Comparison of ENCODE assay signal across 9 cellular contexts in the genomic region with DNA sequence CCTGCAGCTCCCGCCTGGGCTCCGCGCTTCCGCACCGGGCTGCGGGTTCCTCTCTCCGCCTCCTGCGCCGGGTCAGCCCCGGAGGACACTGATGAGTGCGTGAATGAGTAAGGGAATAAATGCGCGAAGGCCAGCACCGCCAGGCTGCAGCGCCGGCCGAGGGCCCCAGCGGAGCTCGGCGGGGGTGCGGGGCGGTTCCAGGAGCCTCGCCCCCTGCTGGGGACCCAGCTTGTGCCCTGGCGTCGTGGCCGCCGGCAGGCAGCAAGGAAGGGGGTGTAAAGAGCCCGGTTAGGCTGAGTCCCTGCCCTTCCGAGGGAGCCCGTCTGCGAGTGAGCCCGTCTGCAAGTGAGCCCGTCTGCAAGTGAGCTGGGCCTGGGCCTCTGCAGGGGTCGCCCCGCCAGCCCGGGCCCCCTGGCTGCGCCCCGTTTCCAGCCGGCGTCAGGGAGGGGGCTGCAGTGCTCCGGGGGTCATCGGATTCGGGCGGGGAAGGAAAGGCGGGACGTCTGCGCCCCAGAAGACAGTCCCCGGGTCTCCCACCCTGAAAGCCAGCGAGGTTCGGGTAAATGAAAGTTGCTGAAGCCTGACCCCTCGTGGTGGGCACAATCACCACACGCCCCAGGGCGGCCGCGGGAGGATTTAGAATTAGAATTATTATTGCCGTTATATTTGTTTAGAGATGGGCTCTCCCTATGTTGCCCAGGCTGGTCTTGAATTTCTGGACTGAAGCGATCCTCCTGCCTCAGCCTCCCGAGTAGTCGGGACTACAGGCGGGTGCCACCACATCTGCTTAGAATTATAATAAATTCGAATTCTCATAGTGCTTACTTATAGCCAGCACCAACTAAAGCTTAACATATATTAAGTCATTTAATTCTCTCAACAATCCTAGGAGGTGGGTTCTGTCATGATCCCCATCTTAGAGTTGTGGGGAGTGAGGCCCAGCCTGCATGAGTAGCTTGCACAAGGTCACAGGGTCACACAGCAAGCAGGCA. TPM values are rescaled to one million over a fixed set of nuclear protein-coding genes. Genes with fewer than 3 reads are reported as not detected.
DNase-seq lines count a peak whose midpoint lies in the region; ATAC-seq, FAIRE-seq and TF ChIP-seq lines count a peak whose summit lies in the region.
"Had no signal": no experiment of that assay in that cellular context is flagged by ENCODE, and none has a peak within 500 bp of the region (broad histone marks: within the 10 kb centered on the region; RNA-seq: fewer than 3 reads in every experiment).

No MANE protein-coding gene starts in this region.

- no peaks in the 10 kb centered on the region for H3K36me3 ChIP-seq in Caco-2 (ENCODE audit: control insufficient read depth, insufficient read depth, low read length)
- H3K36me3 ChIP-seq in HepG2 (replicated peaks in 1 of 2; ENCODE audit: control insufficient read depth in 1 of 2, insufficient read depth in 2 of 2, low read length in 2 of 2) = no peaks in the 10 kb centered on the region

- WGBS in HepG2 (ENCODE audit: low lambda C conversion rate) = 60% methylated on average over 33 of the region's 61 CpGs

- H3K4me1 ChIP-seq in Caco-2 = no peaks in the 10 kb centered on the region
- H3K4me1 ChIP-seq in HepG2 (ENCODE audit: insufficient read depth, low read length) = no peaks in the 10 kb centered on the region

- no peak for FAIRE-seq in HepG2 (lab: Jason Lieb, UNC)

- TF ChIP-seq POLR2A in HepG2 (IDR thresholded peaks at IDR 0.05; ENCODE audit: insufficient read depth in 1 of 2, low read depth in 2 of 2, low read length in 2 of 2) = no peak

- H3K4me3 Mint-ChIP-seq in Caco-2 (ENCODE audit: unreplicated experiment) = no peak overlapping the region
- H3K4me3 Mint-ChIP-seq in activated CD4-positive, alpha-beta T cell treated with anti-CD3 and anti-CD28 coated beads, Interleukin-2, amount 10 ng/mL, durations not matched to agents 7 days and 5 days = peak overlapping the region; percentile 68
- H3K4me3 Mint-ChIP-seq in dendritic cell treated with granulocyte-macrophage colony-stimulating factor and Interleukin-4, amounts not matched to agents 40 ng/mL and 50 ng/mL, for 4 days = peak overlapping the region; percentile 75

- H3K27ac Mint-ChIP-seq in Caco-2 (ENCODE audit: unreplicated experiment) = no peak overlapping the region
- peak overlapping the region; percentile 79 for H3K27ac Mint-ChIP-seq in activated CD4-positive, alpha-beta T cell treated with anti-CD3 and anti-CD28 coated beads, Interleukin-2, amount 10 ng/mL, durations not matched to agents 7 days and 5 days
- peak overlapping the region; percentile 40 for H3K27ac Mint-ChIP-seq in dendritic cell treated with granulocyte-macrophage colony-stimulating factor and Interleukin-4, amounts not matched to agents 40 ng/mL and 50 ng/mL, for 4 days

- TF ChIP-seq EP300 in HepG2 (IDR thresholded peaks at IDR 0.05; ENCODE audit: low read depth in 2 of 2, low read length in 2 of 2) (no peak), HepG2 (CRISPR knock-in tag; IDR thresholded peaks at IDR 0.05; ENCODE audit: borderline replicate concordance) (no peak)

- no peak overlapping the region for H2AFZ ChIP-seq in HepG2 (ENCODE audit: low read length)

- H3K4me3 ChIP-seq in Caco-2 (ENCODE audit: low read depth, low read length) (no peak overlapping the region), HepG2 (replicated peaks in 1 of 3; ENCODE audit: insufficient read depth in 1 of 3, low read depth in 2 of 3, low read length in 3 of 3) (peak overlapping the region; percentile 50 to 69 (median 52); a peak in 5 of 6 replicates)

- DNase-seq in Caco-2 (peak in 1 of 2 experiments; percentile 52), GOT3 (lab: John Stamatoyannopoulos, UW) (peak; percentile 53), NCI-H2029 treated with DMSO at 0.1 percent for 48 hours (lab: John Stamatoyannopoulos, UW) (peak; percentile 57), HepG2 (ENCODE audit: low spot score) (peak; percentile 20)
- peak; percentile 82 for DNase-seq in activated CD4-positive, alpha-beta T cell treated with anti-CD3 and anti-CD28 coated beads, Interleukin-2, amount 10 ng/mL, durations not matched to agents 7 days and 5 days
- DNase-seq in stimulated activated CD4-positive, alpha-beta T cell treated with anti-CD3 and anti-CD28 coated beads, Interleukin-4, amount 100 ng/mL, for 1 hour = peak; percentile 76

- no peaks in the 10 kb centered on the region for H4K20me1 ChIP-seq in HepG2 (ENCODE audit: insufficient read depth, low read length)

- H3K9me3 ChIP-seq in Caco-2 (no peaks in the 10 kb centered on the region), HepG2 (ENCODE audit: low read length) (no peaks in the 10 kb centered on the region)

- CTCF ChIA-PET in Caco-2 (lab: Charles Lee) (interaction anchor here (0.6 to 1.0 kb wide), 2 partner anchors 80 to 134 kb away, joined by 3 to 5 read pairs; no protein-coding TSS in a partner anchor), HepG2 (lab: Yijun Ruan, JAX; ENCODE audit: low intra/inter-chr PET ratio, low total read pairs) (interaction anchor here (1.0 to 2.5 kb wide), 3 partner anchors 80 to 133 kb away, joined by 3 to 33 read pairs (median 5); no protein-coding TSS in a partner anchor)
- CTCF ChIA-PET in activated CD4-positive, alpha-beta T cell treated with anti-CD3 and anti-CD28 coated beads, Interleukin-2, amount 10 ng/mL, durations not matched to agents 7 days and 5 days (lab: Charles Lee) = interaction anchor here (0.8 to 3.9 kb wide), 24 partner anchors 8 to 319 kb away, joined by 3 to 26 read pairs (median 6); a partner anchor contains a TSS

- in situ Hi-C loops in HepG2 (cut with HindIII; ENCODE audit: extremely low pct_ligation_motif_present, low pct_unique_long_range_greater_than_20kb) = loop anchor here (5.0 kb wide), 1 partner anchor 81 kb away; no protein-coding TSS in a partner anchor

- TF ChIP-seq CTCF in Caco-2 (IDR thresholded peaks at IDR 0.05; ENCODE audit: insufficient read depth in 1 of 2, low read depth in 1 of 2, low read length in 1 of 2, severe bottlenecking in 1 of 2, unreplicated experiment in 1 of 2) (peak; percentile 27 to 36), HepG2 (CRISPR knock-in tag; IDR thresholded peaks at IDR 0.05) (peak; percentile 80)

- peaks cover 10% of the 10 kb centered on the region for H3K4me1 Mint-ChIP-seq in Caco-2 (ENCODE audit: low read depth, unreplicated experiment)
- peaks cover 12% of the 10 kb centered on the region for H3K4me1 Mint-ChIP-seq in activated CD4-positive, alpha-beta T cell treated with anti-CD3 and anti-CD28 coated beads, Interleukin-2, amount 10 ng/mL, durations not matched to agents 7 days and 5 days
- H3K4me1 Mint-ChIP-seq in dendritic cell treated with granulocyte-macrophage colony-stimulating factor and Interleukin-4, amounts not matched to agents 40 ng/mL and 50 ng/mL, for 4 days (ENCODE audit: low read depth) = no peaks in the 10 kb centered on the region

- H3K36me3 Mint-ChIP-seq in Caco-2 (ENCODE audit: insufficient read depth, unreplicated experiment) = no peaks in the 10 kb centered on the region
- H3K36me3 Mint-ChIP-seq in activated CD4-positive, alpha-beta T cell treated with anti-CD3 and anti-CD28 coated beads, Interleukin-2, amount 10 ng/mL, durations not matched to agents 7 days and 5 days (ENCODE audit: low read depth) = no peaks in the 10 kb centered on the region
- H3K36me3 Mint-ChIP-seq in dendritic cell treated with granulocyte-macrophage colony-stimulating factor and Interleukin-4, amounts not matched to agents 40 ng/mL and 50 ng/mL, for 4 days (ENCODE audit: low read depth) = no peaks in the 10 kb centered on the region

- H3K27me3 Mint-ChIP-seq in Caco-2 (ENCODE audit: insufficient read depth, unreplicated experiment) = no peaks in the 10 kb centered on the region
- peaks cover 16% of the 10 kb centered on the region for H3K27me3 Mint-ChIP-seq in activated CD4-positive, alpha-beta T cell treated with anti-CD3 and anti-CD28 coated beads, Interleukin-2, amount 10 ng/mL, durations not matched to agents 7 days and 5 days
- H3K27me3 Mint-ChIP-seq in dendritic cell treated with granulocyte-macrophage colony-stimulating factor and Interleukin-4, amounts not matched to agents 40 ng/mL and 50 ng/mL, for 4 days = peaks cover 41% of the 10 kb centered on the region

- peak overlapping the region; percentile 62 for H3K9ac ChIP-seq in HepG2 (ENCODE audit: insufficient read depth, low read depth, low read length)

- H3K9me3 Mint-ChIP-seq in Caco-2 (ENCODE audit: unreplicated experiment) = no peaks in the 10 kb centered on the region
- H3K9me3 Mint-ChIP-seq in activated CD4-positive, alpha-beta T cell treated with anti-CD3 and anti-CD28 coated beads, Interleukin-2, amount 10 ng/mL, durations not matched to agents 7 days and 5 days = no peaks in the 10 kb centered on the region
- no peaks in the 10 kb centered on the region for H3K9me3 Mint-ChIP-seq in dendritic cell treated with granulocyte-macrophage colony-stimulating factor and Interleukin-4, amounts not matched to agents 40 ng/mL and 50 ng/mL, for 4 days

- H3K4me2 ChIP-seq in HepG2 (ENCODE audit: low read depth, low read length) = peak overlapping the region; percentile 79

- H3K27me3 ChIP-seq in Caco-2 (replicated peaks; ENCODE audit: control insufficient read depth, insufficient read depth, low read length) (no peaks in the 10 kb centered on the region), HepG2 (ENCODE audit: control insufficient read depth in 1 of 2, insufficient read depth in 2 of 2, low read length in 2 of 2) (peaks cover 6 to 30% of the 10 kb centered on the region in 2 experiments; a peak in 4 of 5 replicates)

- no TSS peak for BruUV-seq in Caco-2 (replicated peaks; lab: Mats Ljungman, UMichigan)
- no TSS peak for BruUV-seq in HepG2 (replicated peaks; lab: Mats Ljungman, UMichigan)

- TF ChIP-seq RAD21 in HepG2 (CRISPR knock-in tag; IDR thresholded peaks at IDR 0.05) = peak; percentile 80

- H3K27ac ChIP-seq in HepG2 (ENCODE audit: extremely low read length, insufficient read depth, low read length) = no peak overlapping the region
- H3K27ac ChIP-seq: epithelial cell of prostate had no signal

- no peaks in the 10 kb centered on the region for H3K79me2 ChIP-seq in HepG2 (ENCODE audit: insufficient read depth, low read length)

- intact Hi-C loops in Caco-2 (cut with micrococcal nuclease; ENCODE audit: unreplicated experiment) (loop anchor here (2.0 kb wide), 1 partner anchor 80 kb away; no protein-coding TSS in a partner anchor), HepG2 (cut with micrococcal nuclease; ENCODE audit: unreplicated experiment) (loop anchor here (1.0 to 5.0 kb wide), 2 partner anchors 41 to 80 kb away; no protein-coding TSS in a partner anchor)
- intact Hi-C loops in dendritic cell treated with granulocyte-macrophage colony-stimulating factor and Interleukin-4, amounts not matched to agents 40 ng/mL and 50 ng/mL, for 4 days (cut with micrococcal nuclease) = loop anchor here (1.0 to 2.0 kb wide), 2 partner anchors 80 to 134 kb away; no protein-coding TSS in a partner anchor

- peak; percentile 87 for ATAC-seq in HepG2
- no peak for ATAC-seq in HG03439 (IDR thresholded peaks at IDR 0.05; ENCODE audit: unreplicated experiment)

- POLR2A ChIA-PET in Caco-2 (lab: Charles Lee) (no interaction called here), HepG2 (lab: Yijun Ruan, JAX) (interaction anchor here (0.7 kb wide), 1 partner anchor 11 kb away, joined by 3 read pairs; no protein-coding TSS in a partner anchor)
- POLR2A ChIA-PET in activated CD4-positive, alpha-beta T cell treated with anti-CD3 and anti-CD28 coated beads, Interleukin-2, amount 10 ng/mL, durations not matched to agents 7 days and 5 days (lab: Charles Lee) = interaction anchor here (0.6 kb wide), 1 partner anchor 361 kb away, joined by 3 read pairs; no protein-coding TSS in a partner anchor

RNA-seq across cellular contexts. Expression of a gene that starts 8.6 kb away (rescaled TPM):
- not detected in 2 replicates for total RNA-seq in Caco-2 (2022)
- total RNA-seq in activated CD4-positive, alpha-beta T cell treated with anti-CD3 and anti-CD28 coated beads, Interleukin-2, amount 10 ng/mL, durations not matched to agents 7 days and 5 days = under 1 TPM in 1 of 2 experiments, not detected in 1; 0.25 TPM
- total RNA-seq in HepG2 (2016; rRNA removed; fragmentation: Illumina TruSeq; extraction: Trizol) = not detected in 2 replicates
- not detected in 2 replicates for total RNA-seq in HepG2 (2016; cell fraction: cytosol; rRNA removed; fragmentation: Illumina TruSeq; extraction: Trizol; ENCODE audit: low read depth)
- not detected in 2 replicates for total RNA-seq in HepG2 (2016; cell fraction: insoluble cytoplasmic fraction; rRNA removed; fragmentation: Illumina TruSeq; extraction: Trizol)
- total RNA-seq in HepG2 (2016; cell fraction: membrane; rRNA removed; fragmentation: Illumina TruSeq; extraction: Trizol) = not detected in 2 replicates
- total RNA-seq in HepG2 (2016; cell fraction: nucleus; rRNA removed; fragmentation: Illumina TruSeq; extraction: Trizol) = not detected in 2 replicates
- polyA plus RNA-seq in HepG2 (2011; rRNA removed) = 0.11 TPM in 1 of 2 replicates, not detected in the other
- not detected in 2 replicates for polyA plus RNA-seq in HepG2 (2011; cell fraction: cytosol; rRNA removed)
- polyA plus RNA-seq in HepG2 (2011; cell fraction: nucleus; rRNA removed) = 0.14 and 0.18 TPM in 2 replicates
- not detected in 2 replicates for polyA plus RNA-seq in HepG2 (2012)
- not detected in 2 replicates for polyA plus RNA-seq in HepG2 (2016; cell fraction: cytosol; fragmentation: Illumina TruSeq; extraction: Trizol; ENCODE audit: low read depth)
- not detected in 2 replicates for polyA plus RNA-seq in HepG2 (2016; cell fraction: insoluble cytoplasmic fraction; fragmentation: Illumina TruSeq; extraction: Trizol; ENCODE audit: low read depth)
- not detected in 2 replicates for polyA plus RNA-seq in HepG2 (2016; cell fraction: membrane; fragmentation: Illumina TruSeq; extraction: Trizol; ENCODE audit: low read depth)
- not detected in 2 replicates for polyA plus RNA-seq in HepG2 (2016; cell fraction: nucleus; fragmentation: Illumina TruSeq; extraction: Trizol; ENCODE audit: insufficient read depth, low read depth)
- polyA minus RNA-seq in HepG2 (2011; rRNA and poly(A)+ RNA removed; ENCODE audit: low replicate concordance) = 0.07 TPM in 1 of 2 replicates, not detected in the other
- not detected in 2 replicates for polyA minus RNA-seq in HepG2 (2011; cell fraction: cytosol; rRNA and poly(A)+ RNA removed)
- polyA minus RNA-seq in HepG2 (2011; cell fraction: nucleus; rRNA and poly(A)+ RNA removed) = not detected in 2 replicates

RNA-seq across cellular contexts. Expression of a gene that starts 38.7 kb away (rescaled TPM):
- 0.52 and 0.95 TPM in 2 replicates for total RNA-seq in Caco-2 (2022)
- under 1 TPM; 0.29 to 0.77 TPM for total RNA-seq in activated CD4-positive, alpha-beta T cell treated with anti-CD3 and anti-CD28 coated beads, Interleukin-2, amount 10 ng/mL, durations not matched to agents 7 days and 5 days
- total RNA-seq in HepG2 (2016; rRNA removed; fragmentation: Illumina TruSeq; extraction: Trizol) = 0.11 TPM in 1 of 2 replicates, not detected in the other
- total RNA-seq in HepG2 (2016; cell fraction: cytosol; rRNA removed; fragmentation: Illumina TruSeq; extraction: Trizol; ENCODE audit: low read depth) = not detected in 2 replicates
- not detected in 2 replicates for total RNA-seq in HepG2 (2016; cell fraction: insoluble cytoplasmic fraction; rRNA removed; fragmentation: Illumina TruSeq; extraction: Trizol)
- 0.24 TPM in 1 of 2 replicates, not detected in the other for total RNA-seq in HepG2 (2016; cell fraction: membrane; rRNA removed; fragmentation: Illumina TruSeq; extraction: Trizol)
- total RNA-seq in HepG2 (2016; cell fraction: nucleus; rRNA removed; fragmentation: Illumina TruSeq; extraction: Trizol) = 0.50 TPM in 1 of 2 replicates, not detected in the other
- 2.9 and 4.3 TPM in 2 replicates for polyA plus RNA-seq in HepG2 (2011; rRNA removed)
- 1.2 and 2.5 TPM in 2 replicates for polyA plus RNA-seq in HepG2 (2011; cell fraction: cytosol; rRNA removed)
- polyA plus RNA-seq in HepG2 (2011; cell fraction: nucleus; rRNA removed) = 22.1 and 28.5 TPM in 2 replicates
- polyA plus RNA-seq in HepG2 (2012) = 1.7 and 1.9 TPM in 2 replicates
- polyA plus RNA-seq in HepG2 (2016; cell fraction: cytosol; fragmentation: Illumina TruSeq; extraction: Trizol; ENCODE audit: low read depth) = 0.14 TPM in 1 of 2 replicates, not detected in the other
- not detected in 2 replicates for polyA plus RNA-seq in HepG2 (2016; cell fraction: insoluble cytoplasmic fraction; fragmentation: Illumina TruSeq; extraction: Trizol; ENCODE audit: low read depth)
- polyA plus RNA-seq in HepG2 (2016; cell fraction: membrane; fragmentation: Illumina TruSeq; extraction: Trizol; ENCODE audit: low read depth) = 0.15 and 0.16 TPM in 2 replicates
- 0.61 TPM in 1 of 2 replicates, not detected in the other for polyA plus RNA-seq in HepG2 (2016; cell fraction: nucleus; fragmentation: Illumina TruSeq; extraction: Trizol; ENCODE audit: insufficient read depth, low read depth)
- 3.2 TPM in 1 of 2 replicates, not detected in the other for polyA minus RNA-seq in HepG2 (2011; rRNA and poly(A)+ RNA removed; ENCODE audit: low replicate concordance)
- 0.59 and 1.6 TPM in 2 replicates for polyA minus RNA-seq in HepG2 (2011; cell fraction: cytosol; rRNA and poly(A)+ RNA removed)
- 5.0 TPM in 2 replicates for polyA minus RNA-seq in HepG2 (2011; cell fraction: nucleus; rRNA and poly(A)+ RNA removed)
